Comparison of ENCODE assay signal across 15 cellular contexts in genomic region chr4:43782391-43782790, GRCh38.
"Had no signal": no experiment of that assay in that cellular context is flagged by ENCODE, and none has a peak within 500 bp of the region (broad histone marks: within the 10 kb centered on the region; RNA-seq: fewer than 3 reads in every experiment).

No MANE protein-coding gene starts in this region.

- H3K27ac ChIP-seq: stomach, thoracic aorta had no signal

- H3K4me3 Mint-ChIP-seq: activated CD8-positive, alpha-beta memory T cell treated with anti-CD3 and anti-CD28 coated beads, Interleukin-2, amount 10 ng/mL, durations not matched to agents 7 days and 5 days; activated naive CD4-positive, alpha-beta T cell treated with anti-CD3 and anti-CD28 coated beads, Interleukin-2, amount 50 U/mL, for 24 hours; activated T-cell treated with anti-CD3 and anti-CD28 coated beads, Interleukin-2, amount 50 U/mL, for 24 hours; naive thymus-derived CD8-positive, alpha-beta T cell had no signal

- H3K36me3 ChIP-seq: stomach, thoracic aorta had no signal

- H3K4me1 Mint-ChIP-seq: activated CD8-positive, alpha-beta memory T cell treated with anti-CD3 and anti-CD28 coated beads, Interleukin-2, amount 10 ng/mL, durations not matched to agents 7 days and 5 days; activated naive CD4-positive, alpha-beta T cell treated with anti-CD3 and anti-CD28 coated beads, Interleukin-2, amount 50 U/mL, for 24 hours; naive thymus-derived CD8-positive, alpha-beta T cell had no signal

- H3K4me1 ChIP-seq: stomach had no signal

- DNase-seq: activated CD4-positive, alpha-beta T cell treated with anti-CD3 and anti-CD28 coated beads, Interleukin-2, amount 50 U/mL, for 4 hours; activated CD8-positive, alpha-beta memory T cell treated with anti-CD3 and anti-CD28 coated beads, Interleukin-2, amount 10 ng/mL, durations not matched to agents 7 days and 5 days; activated effector memory CD4-positive, alpha-beta T cell treated with Interleukin-2 at 50 U/mL for 16 hours; activated T-cell treated with anti-CD3 and anti-CD28 coated beads, Interleukin-2, amount 50 U/mL, for 24 hours; caudate nucleus; left colon; mammary epithelial cell; mucosa of descending colon; naive thymus-derived CD8-positive, alpha-beta T cell; posterior cingulate gyrus; stimulated activated CD4-positive, alpha-beta T cell treated with anti-CD3 and anti-CD28 coated beads, Interleukin-4, amount 100 ng/mL, for 4 hours; stomach had no signal

- H3K27me3 ChIP-seq: stomach had no signal

- H3K27ac Mint-ChIP-seq: activated CD8-positive, alpha-beta memory T cell treated with anti-CD3 and anti-CD28 coated beads, Interleukin-2, amount 10 ng/mL, durations not matched to agents 7 days and 5 days; activated naive CD4-positive, alpha-beta T cell treated with anti-CD3 and anti-CD28 coated beads, Interleukin-2, amount 50 U/mL, for 24 hours; activated T-cell treated with anti-CD3 and anti-CD28 coated beads, Interleukin-2, amount 50 U/mL, for 24 hours; naive thymus-derived CD8-positive, alpha-beta T cell had no signal

- H3K36me3 Mint-ChIP-seq: activated CD8-positive, alpha-beta memory T cell treated with anti-CD3 and anti-CD28 coated beads, Interleukin-2, amount 10 ng/mL, durations not matched to agents 7 days and 5 days; activated naive CD4-positive, alpha-beta T cell treated with anti-CD3 and anti-CD28 coated beads, Interleukin-2, amount 50 U/mL, for 24 hours; naive thymus-derived CD8-positive, alpha-beta T cell had no signal

- H3K9me3 ChIP-seq: mucosa of descending colon, stomach, thoracic aorta had no signal

- H3K4me3 ChIP-seq: mucosa of descending colon, stomach, thoracic aorta had no signal

- H3K27me3 Mint-ChIP-seq: activated CD8-positive, alpha-beta memory T cell treated with anti-CD3 and anti-CD28 coated beads, Interleukin-2, amount 10 ng/mL, durations not matched to agents 7 days and 5 days; activated naive CD4-positive, alpha-beta T cell treated with anti-CD3 and anti-CD28 coated beads, Interleukin-2, amount 50 U/mL, for 24 hours; activated T-cell treated with anti-CD3 and anti-CD28 coated beads, Interleukin-2, amount 50 U/mL, for 24 hours; naive thymus-derived CD8-positive, alpha-beta T cell had no signal

- ATAC-seq: activated CD4-positive, CD25-positive, alpha-beta regulatory T cell treated with anti-CD3 and anti-CD28 coated beads, Interleukin-2, amount 50 U/mL, for 24 hours; activated CD8-positive, alpha-beta memory T cell treated with anti-CD3 and anti-CD28 coated beads, Interleukin-2, amount 10 ng/mL, durations not matched to agents 7 days and 5 days; left colon; mucosa of descending colon; naive thymus-derived CD8-positive, alpha-beta T cell had no signal
